ENCODE assay signal across 15 cellular contexts in the genomic region with DNA sequence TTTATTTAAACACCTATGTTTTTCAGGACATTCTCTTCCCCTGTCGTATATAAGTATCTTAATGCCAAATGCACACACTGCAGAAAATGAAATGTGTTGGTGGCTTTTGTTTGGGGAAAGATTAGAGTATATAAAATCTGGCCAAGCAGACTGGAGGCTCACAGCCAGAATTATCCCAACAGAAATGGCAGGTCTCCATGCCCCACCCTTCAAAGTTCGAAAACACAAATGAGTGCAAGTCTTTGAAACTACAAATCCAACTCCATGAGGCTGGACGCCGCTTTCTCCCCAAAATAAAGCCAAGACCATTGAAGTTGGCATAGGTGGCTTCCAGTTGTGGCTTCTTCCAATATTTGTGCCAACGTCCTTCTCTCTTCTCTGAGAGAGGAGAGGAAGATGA.
A peak's percentile ranks its signal among the peaks of the same experiment; 100 is the strongest.
DNase-seq lines count a peak whose midpoint lies in the region; ATAC-seq, FAIRE-seq and TF ChIP-seq lines count a peak whose summit lies in the region.
"Had no signal": no experiment of that assay in that cellular context is flagged by ENCODE, and none has a peak within 500 bp of the region (broad histone marks: within the 10 kb centered on the region; RNA-seq: fewer than 3 reads in every experiment).

No MANE protein-coding gene starts in this region.

- H3K4me3 ChIP-seq in colonic mucosa (no peak overlapping the region), right lobe of liver (peak overlapping the region in 2 of 3 donors; percentile 5 to 15), spleen (no peak overlapping the region)
- H3K4me3 ChIP-seq: SK-N-MC had no signal

- H3K36me3 ChIP-seq in colonic mucosa (no peaks in the 10 kb centered on the region), right lobe of liver (no peaks in the 10 kb centered on the region), spleen (no peaks in the 10 kb centered on the region)
- H3K36me3 ChIP-seq: BE2C had no signal

- peaks cover 4% of the 10 kb centered on the region for H3K4me1 ChIP-seq in colonic mucosa
- H3K4me1 ChIP-seq in right lobe of liver, result peaks cover 3 to 52% (median 4%) of the 10 kb centered on the region in 4 donors
- peaks cover 0 to 24% (median 4%) of the 10 kb centered on the region in 6 donors for H3K4me1 ChIP-seq in spleen
- H3K4me1 ChIP-seq: BE2C had no signal

- FAIRE-seq in D721Med (lab: Jason Lieb, UNC), result no peak
- FAIRE-seq: GM18507 had no signal

- no peaks in the 10 kb centered on the region for H3K9me3 ChIP-seq in colonic mucosa
- H3K9me3 ChIP-seq in right lobe of liver, result no peaks in the 10 kb centered on the region
- no peaks in the 10 kb centered on the region for H3K9me3 ChIP-seq in spleen
- H3K9me3 ChIP-seq: BE2C had no signal

- peaks cover 29% of the 10 kb centered on the region for H3K36me3 Mint-ChIP-seq in HFFc6 (ENCODE audit: low read depth)
- H3K36me3 Mint-ChIP-seq: naive thymus-derived CD4-positive, alpha-beta T cell had no signal

- DNase-seq in HFFc6 (no peak), colonic mucosa (no peak), right lobe of liver (peak in 1 of 3 donors; percentile 73), spleen (no peak), D721Med (ENCODE audit: insufficient read length, low spot score) (no peak), COR-L47 (lab: John Stamatoyannopoulos, UW) (no peak), NCI-H345 (lab: John Stamatoyannopoulos, UW) (no peak), NCI-H2196 (lab: John Stamatoyannopoulos, UW; ENCODE audit: unreplicated experiment) (no peak)
- DNase-seq: BE2C; naive thymus-derived CD4-positive, alpha-beta T cell; NCI-H524 treated with DMSO at 0.1 percent for 48 hours; stimulated activated naive CD4-positive, alpha-beta T cell had no signal

- H3K27ac Mint-ChIP-seq in HFFc6, result peak overlapping the region; percentile 87
- H3K27ac Mint-ChIP-seq: naive thymus-derived CD4-positive, alpha-beta T cell had no signal

- no peaks in the 10 kb centered on the region for H3K9me3 Mint-ChIP-seq in HFFc6

- TF ChIP-seq POLR2A in right lobe of liver (IDR thresholded peaks at IDR 0.05) (no peak), spleen (IDR thresholded peaks at IDR 0.05) (no peak)

- TF ChIP-seq CTCF in HFFc6 (IDR thresholded peaks at IDR 0.05) (no peak), colonic mucosa (IDR thresholded peaks at IDR 0.05) (no peak), right lobe of liver (IDR thresholded peaks at IDR 0.05) (no peak), spleen (IDR thresholded peaks at IDR 0.05 in 8 of 11, conservative IDR thresholded peaks at IDR 0.05 in 3 of 11) (no peak), D721Med (IDR thresholded peaks at IDR 0.05; ENCODE audit: insufficient read depth, missing control alignments) (no peak)

- H3K4me3 Mint-ChIP-seq in HFFc6, result peak overlapping the region; percentile 86
- H3K4me3 Mint-ChIP-seq: naive thymus-derived CD4-positive, alpha-beta T cell had no signal

- no peak overlapping the region for H3K9ac ChIP-seq in colonic mucosa (ENCODE audit: low read depth in 2 of 2, low read length in 2 of 2)

- WGBS in right lobe of liver (ENCODE audit: insufficient coverage, low coverage, low lambda C conversion rate, missing lambda C conversion rate), result 26% methylated on average over 5 of the region's 5 CpGs
- 65 to 87% (median 72%) methylated on average over 5 of the region's 5 CpGs for WGBS in spleen, 5 donors

- peaks cover 69% of the 10 kb centered on the region for H3K4me1 Mint-ChIP-seq in HFFc6 (ENCODE audit: low read depth)
- H3K4me1 Mint-ChIP-seq: naive thymus-derived CD4-positive, alpha-beta T cell had no signal

- peak; percentile 19 to 67 (median 52) for ATAC-seq in right lobe of liver
- ATAC-seq: activated CD4-positive, CD25-positive, alpha-beta regulatory T cell treated with anti-CD3 and anti-CD28 coated beads, Interleukin-2, amount 50 U/mL, for 24 hours; naive thymus-derived CD4-positive, alpha-beta T cell had no signal

- peak overlapping the region; percentile 42 for H3K27ac ChIP-seq in colonic mucosa
- H3K27ac ChIP-seq in right lobe of liver, result peak overlapping the region; percentile 64 to 92 (median 85)
- H3K27ac ChIP-seq in spleen, result peak overlapping the region; percentile 30 to 73 (median 58)
- H3K27ac ChIP-seq: SK-N-MC had no signal

- intact Hi-C loops in colonic mucosa (cut with DNase I), result no loop called here
- intact Hi-C loops in right lobe of liver (cut with DNase I), result no loop called here
- intact Hi-C loops in spleen (cut with DNase I; ENCODE audit: low total_unique reads), result no loop called here

- H3K27me3 ChIP-seq in colonic mucosa, result no peaks in the 10 kb centered on the region
- H3K27me3 ChIP-seq in right lobe of liver, result no peaks in the 10 kb centered on the region
- no peaks in the 10 kb centered on the region for H3K27me3 ChIP-seq in spleen (replicated peaks in 1 of 7)
- H3K27me3 ChIP-seq: BE2C had no signal

- peaks cover 2% of the 10 kb centered on the region; the same call in 1 of the 2 replicates for H3K27me3 Mint-ChIP-seq in HFFc6 (ENCODE audit: insufficient read depth)

Comparison
In these comparisons a context has a peak if more than half of its experiments do, and no peak if none do; other contexts are left out.
1. H3K4me3 ChIP-seq: peak in right lobe of liver (2 of 3); none in colonic mucosa (single experiment) and spleen (0 of 8).
2. Peak in every context shown above with its lines, with median percentiles within 50 percentile points of each other: H3K27ac ChIP-seq.